Comparison of ENCODE assay signal across 14 cellular contexts in the genomic region with DNA sequence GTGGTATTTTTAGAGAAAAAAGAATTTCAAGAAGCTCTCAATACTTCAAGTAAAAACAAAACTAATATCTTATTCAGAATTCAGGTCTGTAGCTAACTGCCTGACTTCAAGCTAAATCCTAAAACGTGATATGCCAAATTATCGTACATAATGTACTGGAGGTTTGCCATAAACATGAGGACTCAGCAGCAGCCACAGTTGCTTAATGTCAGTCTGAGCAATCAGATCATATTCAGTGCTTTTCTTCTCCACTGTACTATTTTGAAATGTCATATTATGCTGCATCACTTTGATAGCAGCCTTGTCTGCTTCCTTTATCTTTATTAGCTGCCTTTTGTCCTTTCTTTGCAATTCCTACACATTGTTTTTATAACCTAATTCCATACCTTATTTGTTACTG.
"Had no signal": no experiment of that assay in that cellular context is flagged by ENCODE, and none has a peak within 500 bp of the region (broad histone marks: within the 10 kb centered on the region; RNA-seq: fewer than 3 reads in every experiment).

No MANE protein-coding gene starts in this region.

- H3K36me3 ChIP-seq: left lung, ovary, sigmoid colon, thyroid gland had no signal

- H3K4me3 ChIP-seq: hepatocyte, left lung, ovary, sigmoid colon, thyroid gland had no signal

- H3K27me3 ChIP-seq: hepatocyte, left lung, ovary, sigmoid colon, thyroid gland had no signal

- DNase-seq: activated CD4-positive, alpha-beta T cell treated with anti-CD3 and anti-CD28 coated beads, Interleukin-2, amount 10 ng/mL, durations not matched to agents 7 days and 5 days; aorta; dermis blood vessel endothelial cell; effector memory CD8-positive, alpha-beta T cell; kidney; left lung; mammary epithelial cell; naive B cell; ovary; sigmoid colon; thyroid gland had no signal

- H3K4me2 ChIP-seq: hepatocyte had no signal

- H2AFZ ChIP-seq: hepatocyte had no signal

- H3K9me3 ChIP-seq: left lung, ovary, thyroid gland had no signal

- ATAC-seq: effector memory CD8-positive, alpha-beta T cell; left lung; stimulated activated effector memory CD8-positive, alpha-beta T cell treated with anti-CD3 and anti-CD28 coated beads, Interleukin-12 subunit alpha, Interleukin-12 subunit beta, amount 100 ng/mL, for 72 hours had no signal

- H3K4me1 ChIP-seq: left lung, sigmoid colon, thyroid gland had no signal

- H3K27ac ChIP-seq: epithelial cell of prostate, hepatocyte, left lung, ovary, sigmoid colon, thyroid gland had no signal
